Comparison of ENCODE assay signal across 1 cellular context in genomic region chr11:75518204-75518549, GRCh38.
TF ChIP-seq lines count a peak whose summit lies in the region.

No MANE protein-coding gene starts in this region.

TF ChIP-seq in HepG2, 621 proteins besides CTCF, POLR2A, EP300 and RAD21:
- TF ChIP-seq, protein P1, sequence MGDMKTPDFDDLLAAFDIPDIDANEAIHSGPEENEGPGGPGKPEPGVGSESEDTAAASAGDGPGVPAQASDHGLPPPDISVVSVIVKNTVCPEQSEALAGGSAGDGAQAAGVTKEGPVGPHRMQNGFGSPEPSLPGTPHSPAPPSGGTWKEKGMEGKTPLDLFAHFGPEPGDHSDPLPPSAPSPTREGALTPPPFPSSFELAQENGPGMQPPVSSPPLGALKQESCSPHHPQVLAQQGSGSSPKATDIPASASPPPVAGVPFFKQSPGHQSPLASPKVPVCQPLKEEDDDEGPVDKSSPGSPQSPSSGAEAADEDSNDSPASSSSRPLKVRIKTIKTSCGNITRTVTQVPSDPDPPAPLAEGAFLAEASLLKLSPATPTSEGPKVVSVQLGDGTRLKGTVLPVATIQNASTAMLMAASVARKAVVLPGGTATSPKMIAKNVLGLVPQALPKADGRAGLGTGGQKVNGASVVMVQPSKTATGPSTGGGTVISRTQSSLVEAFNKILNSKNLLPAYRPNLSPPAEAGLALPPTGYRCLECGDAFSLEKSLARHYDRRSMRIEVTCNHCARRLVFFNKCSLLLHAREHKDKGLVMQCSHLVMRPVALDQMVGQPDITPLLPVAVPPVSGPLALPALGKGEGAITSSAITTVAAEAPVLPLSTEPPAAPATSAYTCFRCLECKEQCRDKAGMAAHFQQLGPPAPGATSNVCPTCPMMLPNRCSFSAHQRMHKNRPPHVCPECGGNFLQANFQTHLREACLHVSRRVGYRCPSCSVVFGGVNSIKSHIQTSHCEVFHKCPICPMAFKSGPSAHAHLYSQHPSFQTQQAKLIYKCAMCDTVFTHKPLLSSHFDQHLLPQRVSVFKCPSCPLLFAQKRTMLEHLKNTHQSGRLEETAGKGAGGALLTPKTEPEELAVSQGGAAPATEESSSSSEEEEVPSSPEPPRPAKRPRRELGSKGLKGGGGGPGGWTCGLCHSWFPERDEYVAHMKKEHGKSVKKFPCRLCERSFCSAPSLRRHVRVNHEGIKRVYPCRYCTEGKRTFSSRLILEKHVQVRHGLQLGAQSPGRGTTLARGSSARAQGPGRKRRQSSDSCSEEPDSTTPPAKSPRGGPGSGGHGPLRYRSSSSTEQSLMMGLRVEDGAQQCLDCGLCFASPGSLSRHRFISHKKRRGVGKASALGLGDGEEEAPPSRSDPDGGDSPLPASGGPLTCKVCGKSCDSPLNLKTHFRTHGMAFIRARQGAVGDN (CRISPR knock-in tag; IDR thresholded peaks at IDR 0.05): peak; percentile 53; the same call in 1 of the 2 replicates
- TF ChIP-seq, protein P2, sequence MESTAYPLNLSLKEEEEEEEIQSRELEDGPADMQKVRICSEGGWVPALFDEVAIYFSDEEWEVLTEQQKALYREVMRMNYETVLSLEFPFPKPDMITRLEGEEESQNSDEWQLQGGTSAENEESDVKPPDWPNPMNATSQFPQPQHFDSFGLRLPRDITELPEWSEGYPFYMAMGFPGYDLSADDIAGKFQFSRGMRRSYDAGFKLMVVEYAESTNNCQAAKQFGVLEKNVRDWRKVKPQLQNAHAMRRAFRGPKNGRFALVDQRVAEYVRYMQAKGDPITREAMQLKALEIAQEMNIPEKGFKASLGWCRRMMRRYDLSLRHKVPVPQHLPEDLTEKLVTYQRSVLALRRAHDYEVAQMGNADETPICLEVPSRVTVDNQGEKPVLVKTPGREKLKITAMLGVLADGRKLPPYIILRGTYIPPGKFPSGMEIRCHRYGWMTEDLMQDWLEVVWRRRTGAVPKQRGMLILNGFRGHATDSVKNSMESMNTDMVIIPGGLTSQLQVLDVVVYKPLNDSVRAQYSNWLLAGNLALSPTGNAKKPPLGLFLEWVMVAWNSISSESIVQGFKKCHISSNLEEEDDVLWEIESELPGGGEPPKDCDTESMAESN (CRISPR knock-in tag; conservative IDR thresholded peaks at IDR 0.05): 0 out of 2 replicates have a peak, but pooled peaks have one; percentile 6
- TF ChIP-seq MTA3 (CRISPR knock-in tag; IDR thresholded peaks at IDR 0.05) (no peak), POLR2G (IDR thresholded peaks at IDR 0.05; ENCODE audit: low read depth, low read length) (0 out of 2 replicates have a peak, but pooled peaks have one; percentile 2), NR1H2 (CRISPR knock-in tag; IDR thresholded peaks at IDR 0.05; ENCODE audit: borderline replicate concordance, low read depth) (0 out of 2 replicates have a peak, but pooled peaks have one; percentile 26), NRL (CRISPR knock-in tag; IDR thresholded peaks at IDR 0.05; ENCODE audit: borderline replicate concordance) (0 out of 2 replicates have a peak, but pooled peaks have one; percentile 60), THYN1 (CRISPR knock-in tag; IDR thresholded peaks at IDR 0.05; ENCODE audit: borderline replicate concordance, low read depth) (no peak), ZMYM4 (CRISPR knock-in tag; IDR thresholded peaks at IDR 0.05) (peak; percentile 40; the same call in 1 of the 2 replicates), FOXK1 (CRISPR knock-in tag; IDR thresholded peaks at IDR 0.05; ENCODE audit: borderline replicate concordance, low read depth) (no peak), MIER2 (CRISPR knock-in tag; IDR thresholded peaks at IDR 0.05) (peak; percentile 0; the same call in 1 of the 2 replicates), ZNF292 (CRISPR knock-in tag; IDR thresholded peaks at IDR 0.05; ENCODE audit: borderline replicate concordance, low read depth) (peak; percentile 9; the same call in 1 of the 2 replicates), CERS6 (CRISPR knock-in tag; IDR thresholded peaks at IDR 0.05) (no peak), ZBTB7A (CRISPR knock-in tag; IDR thresholded peaks at IDR 0.05) (0 out of 2 replicates have a peak, but pooled peaks have one; percentile 6), KLF15 (CRISPR knock-in tag; IDR thresholded peaks at IDR 0.05; ENCODE audit: borderline replicate concordance) (0 out of 2 replicates have a peak, but pooled peaks have one; percentile 7), SALL1 (CRISPR knock-in tag; IDR thresholded peaks at IDR 0.05) (0 out of 2 replicates have a peak, but pooled peaks have one; percentile 13), ZNF350 (CRISPR knock-in tag; IDR thresholded peaks at IDR 0.05; ENCODE audit: borderline replicate concordance, low read depth) (peak; percentile 32; the same call in 1 of the 2 replicates), ZNF766 (CRISPR knock-in tag; IDR thresholded peaks at IDR 0.05; ENCODE audit: borderline replicate concordance) (0 out of 2 replicates have a peak, but pooled peaks have one; percentile 10), TEF (CRISPR knock-in tag; IDR thresholded peaks at IDR 0.05) (no peak), NR3C1 (CRISPR knock-in tag; IDR thresholded peaks at IDR 0.05) (no peak), BRD4 (CRISPR knock-in tag; IDR thresholded peaks at IDR 0.05) (0 out of 2 replicates have a peak, but pooled peaks have one; percentile 3), BORCS8-MEF2B (CRISPR knock-in tag; IDR thresholded peaks at IDR 0.05) (0 out of 2 replicates have a peak, but pooled peaks have one; percentile 14)
- TF ChIP-seq, protein P3, sequence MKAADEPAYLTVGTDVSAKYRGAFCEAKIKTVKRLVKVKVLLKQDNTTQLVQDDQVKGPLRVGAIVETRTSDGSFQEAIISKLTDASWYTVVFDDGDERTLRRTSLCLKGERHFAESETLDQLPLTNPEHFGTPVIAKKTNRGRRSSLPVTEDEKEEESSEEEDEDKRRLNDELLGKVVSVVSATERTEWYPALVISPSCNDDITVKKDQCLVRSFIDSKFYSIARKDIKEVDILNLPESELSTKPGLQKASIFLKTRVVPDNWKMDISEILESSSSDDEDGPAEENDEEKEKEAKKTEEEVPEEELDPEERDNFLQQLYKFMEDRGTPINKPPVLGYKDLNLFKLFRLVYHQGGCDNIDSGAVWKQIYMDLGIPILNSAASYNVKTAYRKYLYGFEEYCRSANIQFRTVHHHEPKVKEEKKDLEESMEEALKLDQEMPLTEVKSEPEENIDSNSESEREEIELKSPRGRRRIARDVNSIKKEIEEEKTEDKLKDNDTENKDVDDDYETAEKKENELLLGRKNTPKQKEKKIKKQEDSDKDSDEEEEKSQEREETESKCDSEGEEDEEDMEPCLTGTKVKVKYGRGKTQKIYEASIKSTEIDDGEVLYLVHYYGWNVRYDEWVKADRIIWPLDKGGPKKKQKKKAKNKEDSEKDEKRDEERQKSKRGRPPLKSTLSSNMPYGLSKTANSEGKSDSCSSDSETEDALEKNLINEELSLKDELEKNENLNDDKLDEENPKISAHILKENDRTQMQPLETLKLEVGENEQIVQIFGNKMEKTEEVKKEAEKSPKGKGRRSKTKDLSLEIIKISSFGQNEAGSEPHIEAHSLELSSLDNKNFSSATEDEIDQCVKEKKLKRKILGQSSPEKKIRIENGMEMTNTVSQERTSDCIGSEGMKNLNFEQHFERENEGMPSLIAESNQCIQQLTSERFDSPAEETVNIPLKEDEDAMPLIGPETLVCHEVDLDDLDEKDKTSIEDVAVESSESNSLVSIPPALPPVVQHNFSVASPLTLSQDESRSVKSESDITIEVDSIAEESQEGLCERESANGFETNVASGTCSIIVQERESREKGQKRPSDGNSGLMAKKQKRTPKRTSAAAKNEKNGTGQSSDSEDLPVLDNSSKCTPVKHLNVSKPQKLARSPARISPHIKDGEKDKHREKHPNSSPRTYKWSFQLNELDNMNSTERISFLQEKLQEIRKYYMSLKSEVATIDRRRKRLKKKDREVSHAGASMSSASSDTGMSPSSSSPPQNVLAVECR (CRISPR knock-in tag; IDR thresholded peaks at IDR 0.05; ENCODE audit: borderline replicate concordance): peak; percentile 6; the same call in 1 of the 2 replicates
- TF ChIP-seq, protein P4, sequence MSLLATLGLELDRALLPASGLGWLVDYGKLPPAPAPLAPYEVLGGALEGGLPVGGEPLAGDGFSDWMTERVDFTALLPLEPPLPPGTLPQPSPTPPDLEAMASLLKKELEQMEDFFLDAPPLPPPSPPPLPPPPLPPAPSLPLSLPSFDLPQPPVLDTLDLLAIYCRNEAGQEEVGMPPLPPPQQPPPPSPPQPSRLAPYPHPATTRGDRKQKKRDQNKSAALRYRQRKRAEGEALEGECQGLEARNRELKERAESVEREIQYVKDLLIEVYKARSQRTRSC (CRISPR knock-in tag; IDR thresholded peaks at IDR 0.05; ENCODE audit: low read depth): no peak
- TF ChIP-seq, protein P5, sequence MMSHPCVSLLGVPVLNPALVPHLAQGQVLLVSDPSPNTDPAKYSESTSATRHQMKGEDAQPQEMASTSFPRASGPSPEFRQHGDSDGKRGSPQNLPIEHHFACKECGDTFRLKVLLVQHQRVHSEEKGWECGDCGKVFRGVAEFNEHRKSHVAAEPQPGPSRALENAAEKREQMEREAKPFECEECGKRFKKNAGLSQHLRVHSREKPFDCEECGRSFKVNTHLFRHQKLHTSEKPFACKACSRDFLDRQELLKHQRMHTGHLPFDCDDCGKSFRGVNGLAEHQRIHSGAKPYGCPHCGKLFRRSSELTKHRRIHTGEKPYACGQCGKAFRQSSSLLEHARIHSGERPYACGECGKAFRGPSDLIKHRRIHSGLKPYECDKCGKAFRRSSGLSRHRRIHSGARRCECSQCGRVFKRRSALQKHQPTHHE (CRISPR knock-in tag; IDR thresholded peaks at IDR 0.05; ENCODE audit: borderline replicate concordance): 0 out of 2 replicates have a peak, but pooled peaks have one; percentile 8
